ENCODE assay signal across 1 cellular context in genomic region chr1:87853576-87854351, GRCh38.
TF ChIP-seq lines count a peak whose summit lies in the region.

No MANE protein-coding gene starts in this region.

TF ChIP-seq in SK-N-SH treated with all-trans-retinoic acid at 6 μM for 48 hours, 23 proteins besides CTCF, POLR2A, EP300 and RAD21 (continued from another document):
- no peak for TF ChIP-seq TSHZ2 (CRISPR knock-in tag; IDR thresholded peaks at IDR 0.05)
- TF ChIP-seq TCF4 (CRISPR knock-in tag; IDR thresholded peaks at IDR 0.05; ENCODE audit: borderline replicate concordance): no peak
